Comparison of ENCODE assay signal across 8 cellular contexts in the genomic region with DNA sequence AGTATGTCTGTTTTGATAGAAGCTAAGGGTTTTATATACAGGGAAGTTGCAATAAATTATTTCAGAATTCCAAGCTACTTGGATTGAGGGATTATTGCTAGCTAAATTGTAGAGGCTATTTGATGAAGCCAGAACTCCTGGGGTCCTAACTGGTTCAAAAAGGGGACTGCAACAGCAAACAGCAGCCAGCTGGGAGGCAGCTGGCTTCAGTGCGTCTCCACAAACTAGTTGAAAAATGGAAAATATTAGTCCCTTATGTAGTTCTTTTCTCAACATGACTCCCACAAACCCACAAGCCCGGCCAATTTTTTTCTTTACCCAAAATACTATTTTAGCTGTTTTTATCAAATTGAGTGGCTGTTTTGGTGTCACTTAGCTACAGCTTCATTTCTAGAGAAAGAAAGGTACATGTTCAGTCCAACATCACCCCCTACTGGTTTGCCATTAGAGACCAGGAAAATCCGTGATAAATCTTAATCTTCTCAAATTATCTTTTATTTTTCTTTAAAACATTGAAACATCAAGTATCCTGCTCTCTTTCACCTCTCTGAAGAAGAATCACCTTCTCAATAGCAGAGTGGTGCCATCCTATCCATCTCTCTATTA.
A peak's percentile ranks its signal among the peaks of the same experiment; 100 is the strongest.
DNase-seq lines count a peak whose midpoint lies in the region; ATAC-seq and TF ChIP-seq lines count a peak whose summit lies in the region.

No MANE protein-coding gene starts in this region.

- no peak overlapping the region for H3K27ac ChIP-seq in cardiac muscle cell
- no peak overlapping the region for H3K27ac ChIP-seq in OCI-LY7 (ENCODE audit: low read depth, low read length, poor library complexity, severe bottlenecking)
- H3K27ac ChIP-seq in thyroid gland = no peak overlapping the region

- no peaks in the 10 kb centered on the region for H3K9me3 Mint-ChIP-seq in type B pancreatic cell

- H3K4me1 Mint-ChIP-seq in type B pancreatic cell (ENCODE audit: unreplicated experiment) = no peaks in the 10 kb centered on the region

- ATAC-seq in GM18861 (IDR thresholded peaks at IDR 0.05; ENCODE audit: unreplicated experiment) = no peak

- H3K36me3 ChIP-seq in cardiac muscle cell (no peaks in the 10 kb centered on the region), OCI-LY7 (ENCODE audit: insufficient read depth, low read length) (no peaks in the 10 kb centered on the region), thyroid gland (no peaks in the 10 kb centered on the region)

- no peak for TF ChIP-seq POLR2A in thyroid gland (IDR thresholded peaks at IDR 0.05)

- 33 to 35% methylated on average over 3 of the region's 3 CpGs for WGBS in thyroid gland, 2 donors

- no peak overlapping the region for H3K4me3 Mint-ChIP-seq in type B pancreatic cell

- H3K4me2 ChIP-seq in OCI-LY7 (ENCODE audit: low read length) = no peak overlapping the region

- no peaks in the 10 kb centered on the region for H3K9me2 ChIP-seq in OCI-LY7 (ENCODE audit: insufficient read depth, low read length)

- no peaks in the 10 kb centered on the region for H3K27me3 Mint-ChIP-seq in type B pancreatic cell

- H3K9me3 ChIP-seq in cardiac muscle cell (ENCODE audit: low read depth) (no peaks in the 10 kb centered on the region), OCI-LY7 (ENCODE audit: low read length) (no peaks in the 10 kb centered on the region), thyroid gland (no peaks in the 10 kb centered on the region)

- intact Hi-C loops in cardiac septum (cut with DNase I) = no loop called here
- intact Hi-C loops in OCI-LY7 (cut with micrococcal nuclease; ENCODE audit: unreplicated experiment) = no loop called here
- intact Hi-C loops in thyroid gland (cut with DNase I) = no loop called here

- H3K4me1 ChIP-seq in cardiac muscle cell (ENCODE audit: low read depth) (no peaks in the 10 kb centered on the region), OCI-LY7 (ENCODE audit: insufficient read depth, low read length, poor library complexity, severe bottlenecking) (no peaks in the 10 kb centered on the region), thyroid gland (no peaks in the 10 kb centered on the region)

- POLR2A ChIA-PET in OCI-LY7 (lab: Charles Lee) = no interaction called here

- CTCF ChIA-PET in OCI-LY7 (lab: Charles Lee; ENCODE audit: unreplicated experiment) = no interaction called here

- H3K36me3 Mint-ChIP-seq in type B pancreatic cell = no peaks in the 10 kb centered on the region

- H2AFZ ChIP-seq in OCI-LY7 (ENCODE audit: low read length) = no peak overlapping the region

- H3K27ac Mint-ChIP-seq in type B pancreatic cell = no peak overlapping the region

- H4K20me1 ChIP-seq in OCI-LY7 (ENCODE audit: insufficient read depth, low read length) = no peaks in the 10 kb centered on the region

- H3K27me3 ChIP-seq in cardiac muscle cell = no peaks in the 10 kb centered on the region
- no peaks in the 10 kb centered on the region for H3K27me3 ChIP-seq in thyroid gland

- TF ChIP-seq CTCF in cardiac muscle cell (IDR thresholded peaks at IDR 0.05; ENCODE audit: low read depth, low read length) (peak; percentile 55), OCI-LY7 (conservative IDR thresholded peaks at IDR 0.05; ENCODE audit: low read length) (peak; percentile 62), foreskin fibroblast (IDR thresholded peaks at IDR 0.05; ENCODE audit: low read depth, low read length) (peak; percentile 22), type B pancreatic cell (conservative IDR thresholded peaks at IDR 0.05) (peak; percentile 85), thyroid gland (IDR thresholded peaks at IDR 0.05) (peak in 3 of 6 experiments; percentile 25 to 31 (median 27))

- H3K4me3 ChIP-seq in cardiac muscle cell (no peak overlapping the region), OCI-LY7 (ENCODE audit: low read depth, low read length, poor library complexity, severe bottlenecking) (no peak overlapping the region), foreskin fibroblast (ENCODE audit: low read depth in 1 of 2, low read length in 2 of 2) (no peak overlapping the region), thyroid gland (replicated peaks in 1 of 3) (no peak overlapping the region)

- peak; percentile 57 to 61 for DNase-seq in cardiac muscle cell (ENCODE audit: low read depth in 1 of 2, low spot score in 1 of 2)
- no peak for DNase-seq in cardiac septum (ENCODE audit: low spot score)
- peak; percentile 1 for DNase-seq in OCI-LY7 (ENCODE audit: low spot score)
- peak in 1 of 2 donors; percentile 50 for DNase-seq in foreskin fibroblast
- DNase-seq in type B pancreatic cell (ENCODE audit: extremely low spot score, unreplicated experiment) = no peak
- DNase-seq in NCI-H1694 treated with DMSO at 0.1 percent for 48 hours (lab: John Stamatoyannopoulos, UW) = no peak
- no peak for DNase-seq in thyroid gland

- BruUV-seq in OCI-LY7 (replicated peaks; lab: Mats Ljungman, UMichigan) = no TSS peak

- no peaks in the 10 kb centered on the region for H3K79me2 ChIP-seq in OCI-LY7 (ENCODE audit: insufficient read depth, low read depth, low read length)

Comparison
In these comparisons a context has a peak if more than half of its experiments do, and no peak if none do; other contexts are left out.
1. DNase-seq: peak in cardiac muscle cell (2 of 2) and OCI-LY7 (single experiment); none in cardiac septum (single experiment), type B pancreatic cell (single experiment), NCI-H1694 treated with DMSO at 0.1 percent for 48 hours (single experiment) and thyroid gland (0 of 2).